11 cellular contexts compared by ENCODE assay signal in genomic region chr17:66655861-66656260, GRCh38.
DNase-seq lines count a peak whose midpoint lies in the region; ATAC-seq, FAIRE-seq and TF ChIP-seq lines count a peak whose summit lies in the region.
"Had no signal": no experiment of that assay in that cellular context is flagged by ENCODE, and none has a peak within 500 bp of the region (broad histone marks: within the 10 kb centered on the region; RNA-seq: fewer than 3 reads in every experiment).

No MANE protein-coding gene starts in this region.

- ATAC-seq in GM19023 (IDR thresholded peaks at IDR 0.05; ENCODE audit: unreplicated experiment) = no peak
- ATAC-seq in GM21825 (IDR thresholded peaks at IDR 0.05; ENCODE audit: unreplicated experiment) = no peak
- no peak for ATAC-seq in GM21367 (IDR thresholded peaks at IDR 0.05; ENCODE audit: unreplicated experiment)
- no peak for ATAC-seq in HG03571 (IDR thresholded peaks at IDR 0.05; ENCODE audit: unreplicated experiment)

- TF ChIP-seq CTCF in cardiac fibroblast (IDR thresholded peaks at IDR 0.05; ENCODE audit: low read depth, low read length) = no peak

- no peak for FAIRE-seq in RCC 7860 (lab: Jason Lieb, UNC)

- DNase-seq in Daoy (ENCODE audit: low read depth) (peak; percentile 71), RCC 7860 (ENCODE audit: low spot score) (peak; percentile 67), cardiac fibroblast (ENCODE audit: low read depth in 2 of 2) (peak; percentile 56 to 65)
- DNase-seq in stimulated activated CD4-positive, alpha-beta T cell treated with anti-CD3 and anti-CD28 coated beads, Interleukin-15, amount 100 ng/mL, for 48 hours (ENCODE audit: low read depth in 2 of 2) = peak; percentile 56 to 65
- DNase-seq: adrenal gland, immature natural killer cell, sigmoid colon had no signal

- no peak overlapping the region for H3K4me3 ChIP-seq in cardiac fibroblast (replicated peaks in 1 of 2; ENCODE audit: low read depth in 2 of 2, low read length in 2 of 2)
- H3K4me3 ChIP-seq: adrenal gland, sigmoid colon had no signal
